In the genomic region with DNA sequence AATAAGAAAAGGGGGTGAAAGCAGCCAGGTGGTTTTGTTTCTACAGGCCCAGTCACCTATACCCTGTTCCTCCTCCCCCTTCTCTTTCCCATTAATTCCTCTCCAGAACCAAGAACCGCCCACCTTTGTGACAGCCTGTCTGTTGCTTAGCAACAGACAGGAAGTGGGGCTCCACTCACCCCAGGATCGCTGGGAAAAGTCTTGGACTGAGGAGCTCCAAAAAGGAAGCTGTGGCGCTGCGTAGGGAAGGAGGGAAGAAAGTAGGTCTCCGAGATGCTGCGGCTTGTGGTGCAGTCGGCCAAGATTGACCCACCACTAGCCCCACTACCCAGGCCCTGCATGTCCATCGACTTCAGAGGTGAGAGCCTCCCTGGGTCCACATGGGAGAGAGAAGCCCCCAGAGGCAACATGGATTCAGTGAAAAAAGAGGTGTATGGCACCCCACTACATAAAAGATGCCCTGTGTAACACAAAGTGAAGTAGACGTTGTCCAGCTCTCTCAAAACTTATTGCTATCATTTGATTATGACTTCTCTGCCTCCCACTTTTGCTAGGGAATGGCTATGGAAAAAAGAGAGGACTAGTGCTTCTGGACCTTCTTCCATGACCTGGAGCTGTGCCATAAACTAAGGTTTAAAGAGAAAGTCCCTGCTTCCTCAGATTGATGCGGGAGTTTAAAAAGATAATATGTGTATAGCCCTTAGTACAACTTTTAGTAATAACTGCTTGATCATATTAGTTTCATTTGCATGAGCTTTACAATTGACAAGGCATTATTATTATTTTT, we compare ENCODE assay signal across 10 cellular contexts. TPM values are rescaled to one million over a fixed set of nuclear protein-coding genes. Genes with fewer than 3 reads are reported as not detected.
DNase-seq lines count a peak whose midpoint lies in the region; ATAC-seq, FAIRE-seq and TF ChIP-seq lines count a peak whose summit lies in the region.
"Had no signal": no experiment of that assay in that cellular context is flagged by ENCODE, and none has a peak within 500 bp of the region (broad histone marks: within the 10 kb centered on the region; RNA-seq: fewer than 3 reads in every experiment).

A gene (plus strand): TSS at position 201 of the 787 bp plus-strand sequence. CDS start 73 bp downstream, at position 274.

- peaks cover 0 to 6% of the 10 kb centered on the region in 2 donors for H3K27me3 Mint-ChIP-seq in effector memory CD8-positive, alpha-beta T cell

- CTCF ChIA-PET in HepG2 (lab: Yijun Ruan, JAX; ENCODE audit: low intra/inter-chr PET ratio, low total read pairs), result no interaction called here

- no peak within 1 kb of the TSS for H3K9ac ChIP-seq in HepG2 (ENCODE audit: insufficient read depth, low read depth, low read length)

- H3K4me3 Mint-ChIP-seq in effector memory CD8-positive, alpha-beta T cell, result no peak within 1 kb of the TSS

- H4K20me1 ChIP-seq in HepG2 (ENCODE audit: insufficient read depth, low read length), result no peaks in the 10 kb centered on the region

- no peaks in the 10 kb centered on the region for H3K9me3 ChIP-seq in HepG2 (ENCODE audit: low read length)
- H3K9me3 ChIP-seq in right lobe of liver, result peaks cover 0 to 2% (median 0%) of the 10 kb centered on the region in 4 donors
- no peaks in the 10 kb centered on the region for H3K9me3 ChIP-seq in lower lobe of right lung

- TF ChIP-seq RAD21 in HepG2 (CRISPR knock-in tag; IDR thresholded peaks at IDR 0.05), result no peak

- TF ChIP-seq EP300 in HepG2 (IDR thresholded peaks at IDR 0.05; ENCODE audit: low read depth in 2 of 2, low read length in 2 of 2) (no peak), HepG2 (CRISPR knock-in tag; IDR thresholded peaks at IDR 0.05; ENCODE audit: borderline replicate concordance) (no peak)

- TF ChIP-seq CTCF in HepG2 (CRISPR knock-in tag; IDR thresholded peaks at IDR 0.05) (no peak), right lobe of liver (IDR thresholded peaks at IDR 0.05) (no peak), lower lobe of right lung (IDR thresholded peaks at IDR 0.05) (no peak)

- peaks cover 12% of the 10 kb centered on the region for H3K4me1 ChIP-seq in HepG2 (ENCODE audit: insufficient read depth, low read length)
- peaks cover 0 to 4% (median 1%) of the 10 kb centered on the region in 4 donors for H3K4me1 ChIP-seq in right lobe of liver
- H3K4me1 ChIP-seq in lower lobe of right lung, result no peaks in the 10 kb centered on the region

- H3K79me2 ChIP-seq in HepG2 (ENCODE audit: insufficient read depth, low read length), result peaks cover under 1% of the 10 kb centered on the region

- H3K9me3 Mint-ChIP-seq in effector memory CD8-positive, alpha-beta T cell, result no peaks in the 10 kb centered on the region

- no peak for FAIRE-seq in HepG2 (lab: Jason Lieb, UNC)
- FAIRE-seq: colon, G401.6 had no signal

- POLR2A ChIA-PET in HepG2 (lab: Yijun Ruan, JAX), result no interaction called here

- H3K36me3 ChIP-seq in HepG2 (replicated peaks in 1 of 2; ENCODE audit: control insufficient read depth in 1 of 2, insufficient read depth in 2 of 2, low read length in 2 of 2) (no peaks in the 10 kb centered on the region), right lobe of liver (no peaks in the 10 kb centered on the region), lower lobe of right lung (no peaks in the 10 kb centered on the region)

- ATAC-seq in HepG2, result no peak
- no peak for ATAC-seq in right lobe of liver
- no peak for ATAC-seq in lower lobe of right lung
- ATAC-seq in effector memory CD8-positive, alpha-beta T cell (replicated peaks), result no peak
- ATAC-seq in HG02588 (IDR thresholded peaks at IDR 0.05; ENCODE audit: unreplicated experiment), result no peak

- H3K36me3 Mint-ChIP-seq in effector memory CD8-positive, alpha-beta T cell (ENCODE audit: insufficient read depth), result peaks cover 4% of the 10 kb centered on the region

- H3K27ac ChIP-seq in HepG2 (ENCODE audit: extremely low read length, insufficient read depth, low read length) (no peak within 1 kb of the TSS), right lobe of liver (no peak within 1 kb of the TSS), cingulate gyrus (ENCODE audit: low read depth, low read length) (peak within 1 kb of the TSS; percentile 60), lower lobe of right lung (no peak within 1 kb of the TSS)

- no peak within 1 kb of the TSS for H3K4me2 ChIP-seq in HepG2 (ENCODE audit: low read depth, low read length)

- intact Hi-C loops in HepG2 (cut with micrococcal nuclease; ENCODE audit: unreplicated experiment), result no loop called here
- intact Hi-C loops in right lobe of liver (cut with DNase I), result no loop called here
- intact Hi-C loops in lower lobe of right lung (cut with DNase I), result no loop called here

- no peaks in the 10 kb centered on the region for H3K4me1 Mint-ChIP-seq in effector memory CD8-positive, alpha-beta T cell (ENCODE audit: low read depth in 2 of 2)

- H3K27ac Mint-ChIP-seq in effector memory CD8-positive, alpha-beta T cell, result no peak within 1 kb of the TSS

- in situ Hi-C loops in HepG2 (cut with HindIII; ENCODE audit: extremely low pct_ligation_motif_present, low pct_unique_long_range_greater_than_20kb), result no loop called here

- BruUV-seq in HepG2 (replicated peaks; lab: Mats Ljungman, UMichigan), result no TSS peak

- TF ChIP-seq POLR2A in HepG2 (IDR thresholded peaks at IDR 0.05; ENCODE audit: insufficient read depth in 1 of 2, low read depth in 2 of 2, low read length in 2 of 2) (no peak), right lobe of liver (IDR thresholded peaks at IDR 0.05) (no peak)

- DNase-seq in HepG2 (ENCODE audit: low spot score), result no peak
- no peak for DNase-seq in right lobe of liver
- DNase-seq in lower lobe of right lung, result no peak
- no peak for DNase-seq in effector memory CD8-positive, alpha-beta T cell
- no peak for DNase-seq in NCI-H345 (lab: John Stamatoyannopoulos, UW)
- no peak for DNase-seq in NCI-H2107 treated with DMSO at 0.1 percent for 48 hours (lab: John Stamatoyannopoulos, UW; ENCODE audit: unreplicated experiment)

- H3K4me3 ChIP-seq in HepG2 (replicated peaks in 1 of 3; ENCODE audit: insufficient read depth in 1 of 3, low read depth in 2 of 3, low read length in 3 of 3) (no peak within 1 kb of the TSS), right lobe of liver (peak within 1 kb of the TSS in 1 of 3 donors; percentile 8), lower lobe of right lung (peak within 1 kb of the TSS; percentile 6)

- H3K27me3 ChIP-seq in HepG2 (ENCODE audit: control insufficient read depth in 1 of 2, insufficient read depth in 2 of 2, low read length in 2 of 2) (peaks cover 0 to 14% of the 10 kb centered on the region in 2 experiments; a peak in 3 of 5 replicates), right lobe of liver (no peaks in the 10 kb centered on the region), lower lobe of right lung (ENCODE audit: low read depth) (no peaks in the 10 kb centered on the region)

- 71% methylated on average over 10 of the region's 10 CpGs for WGBS in HepG2 (ENCODE audit: low lambda C conversion rate)
- WGBS in right lobe of liver (ENCODE audit: insufficient coverage, low coverage, low lambda C conversion rate, missing lambda C conversion rate), result 62% methylated on average over 8 of the region's 10 CpGs

- H2AFZ ChIP-seq in HepG2 (ENCODE audit: low read length), result no peak within 1 kb of the TSS

TF ChIP-seq in HepG2, 621 proteins besides CTCF, POLR2A, EP300 and RAD21:
- peak; percentile 50; the same call in 1 of the 2 replicates for TF ChIP-seq RFX1 (IDR thresholded peaks at IDR 0.05)
- no peak for TF ChIP-seq HOXA5 (CRISPR knock-in tag; IDR thresholded peaks at IDR 0.05)

RNA-seq across cellular contexts. Expression of the gene that starts here (rescaled TPM):
- total RNA-seq in HepG2 (2016; rRNA removed; fragmentation: Illumina TruSeq; extraction: Trizol), result 0.02 TPM in 1 of 2 replicates, not detected in the other
- total RNA-seq in HepG2 (2016; cell fraction: cytosol; rRNA removed; fragmentation: Illumina TruSeq; extraction: Trizol; ENCODE audit: low read depth), result not detected in 2 replicates
- 0.02 TPM in 1 of 2 replicates, not detected in the other for total RNA-seq in HepG2 (2016; cell fraction: insoluble cytoplasmic fraction; rRNA removed; fragmentation: Illumina TruSeq; extraction: Trizol)
- 0.03 TPM in 1 of 2 replicates, not detected in the other for total RNA-seq in HepG2 (2016; cell fraction: membrane; rRNA removed; fragmentation: Illumina TruSeq; extraction: Trizol)
- 0.12 and 0.16 TPM in 2 replicates for total RNA-seq in HepG2 (2016; cell fraction: nucleus; rRNA removed; fragmentation: Illumina TruSeq; extraction: Trizol)
- polyA plus RNA-seq in HepG2 (2011; rRNA removed), result 0.08 and 0.22 TPM in 2 replicates
- polyA plus RNA-seq in HepG2 (2011; cell fraction: cytosol; rRNA removed), result 0.01 and 0.03 TPM in 2 replicates
- 1.2 and 1.4 TPM in 2 replicates for polyA plus RNA-seq in HepG2 (2011; cell fraction: nucleus; rRNA removed)
- 0.09 and 0.15 TPM in 2 replicates for polyA plus RNA-seq in HepG2 (2012)
- polyA plus RNA-seq in HepG2 (2016; cell fraction: cytosol; fragmentation: Illumina TruSeq; extraction: Trizol; ENCODE audit: low read depth), result not detected in 2 replicates
- not detected in 2 replicates for polyA plus RNA-seq in HepG2 (2016; cell fraction: insoluble cytoplasmic fraction; fragmentation: Illumina TruSeq; extraction: Trizol; ENCODE audit: low read depth)
- polyA plus RNA-seq in HepG2 (2016; cell fraction: membrane; fragmentation: Illumina TruSeq; extraction: Trizol; ENCODE audit: low read depth), result not detected in 2 replicates
- 0.12 and 0.25 TPM in 2 replicates for polyA plus RNA-seq in HepG2 (2016; cell fraction: nucleus; fragmentation: Illumina TruSeq; extraction: Trizol; ENCODE audit: insufficient read depth, low read depth)
- polyA minus RNA-seq in HepG2 (2011; rRNA and poly(A)+ RNA removed; ENCODE audit: low replicate concordance), result 0.07 and 0.16 TPM in 2 replicates
- polyA minus RNA-seq in HepG2 (2011; cell fraction: cytosol; rRNA and poly(A)+ RNA removed), result not detected in 2 replicates
- polyA minus RNA-seq in HepG2 (2011; cell fraction: nucleus; rRNA and poly(A)+ RNA removed), result 0.25 and 0.26 TPM in 2 replicates
- not detected for total RNA-seq in right lobe of liver
- 0.44 TPM for total RNA-seq in lower lobe of right lung
